2 cellular contexts compared by ENCODE assay signal in the genomic region with DNA sequence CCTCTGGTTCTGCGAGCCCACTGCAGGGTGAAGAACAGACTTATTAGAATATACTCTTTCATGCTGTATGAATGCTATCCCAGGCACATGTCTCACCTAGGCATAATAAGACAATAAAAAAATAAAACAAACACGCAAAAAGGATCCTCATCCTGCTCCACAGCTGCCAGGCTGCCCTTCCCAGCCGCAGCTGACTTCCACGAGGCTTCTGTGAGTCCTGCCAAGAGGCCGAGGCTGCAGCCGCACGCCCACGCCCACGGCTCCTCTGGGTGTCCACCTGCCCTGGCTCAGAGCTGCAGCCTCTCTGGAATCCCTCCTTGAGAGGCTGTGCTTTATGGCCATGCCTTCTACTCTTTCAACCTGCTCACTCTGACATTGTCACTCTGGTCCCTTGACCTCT.
TF ChIP-seq lines count a peak whose summit lies in the region.

No MANE protein-coding gene starts in this region.

TF ChIP-seq in HEK293, 187 proteins besides CTCF, POLR2A, EP300 and RAD21:
- no peak for TF ChIP-seq ZNF549 (tag by site-specific recombination; IDR thresholded peaks at IDR 0.05)
- TF ChIP-seq EGR2 (tag by site-specific recombination; IDR thresholded peaks at IDR 0.05; ENCODE audit: low read depth) = 0 out of 2 replicates have a peak, but pooled peaks have one; percentile 6
TF ChIP-seq in HEK293: peak in this region for 1.

TF ChIP-seq in H1, 55 proteins besides CTCF, POLR2A, EP300 and RAD21:
- TF ChIP-seq GTF2F1 (IDR thresholded peaks at IDR 0.05; ENCODE audit: borderline replicate concordance, low read depth, low read length) (no peak), KDM4A (IDR thresholded peaks at IDR 0.05; ENCODE audit: low read depth, low read length, severe bottlenecking) (no peak)
